ENCODE assay signal across 8 cellular contexts in the genomic region with DNA sequence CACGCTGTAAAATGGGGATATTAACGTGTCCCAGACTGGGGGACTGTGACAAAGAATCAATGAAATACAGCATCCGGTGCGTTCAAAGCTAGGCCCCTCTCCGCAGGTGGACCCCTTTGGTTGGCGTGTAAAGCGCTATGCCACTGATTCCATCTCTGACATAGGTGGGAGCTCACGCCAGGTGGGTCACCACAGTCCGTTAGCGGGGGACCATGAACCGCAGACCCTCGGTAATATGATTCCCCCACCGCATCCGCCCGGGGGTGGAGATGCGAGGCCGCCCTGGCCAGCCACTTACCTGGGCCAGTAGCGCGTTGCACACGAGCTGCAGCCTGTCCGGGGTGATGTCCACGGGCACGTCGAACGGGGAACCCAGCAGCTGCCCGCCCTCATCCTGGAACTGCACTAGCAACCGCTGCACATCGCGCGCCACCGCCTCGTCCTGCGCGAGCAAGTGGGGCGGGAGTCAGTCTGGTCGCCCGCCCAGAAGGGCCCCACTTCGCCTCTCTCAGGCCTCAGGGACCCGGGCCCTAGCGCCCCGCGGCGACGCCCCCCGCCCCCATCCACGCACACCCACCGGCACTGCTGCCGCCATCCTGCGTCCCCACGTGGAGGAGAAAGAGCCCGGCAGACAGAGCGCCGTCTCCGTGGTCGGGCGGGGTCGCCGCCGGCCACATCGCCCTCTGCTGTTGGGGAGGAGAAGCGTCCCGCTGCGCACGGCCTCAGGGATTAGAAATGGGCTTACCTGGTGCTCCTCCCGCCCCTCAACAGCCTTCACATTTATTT. TPM values are rescaled to one million over a fixed set of nuclear protein-coding genes. Genes with fewer than 3 reads are reported as not detected.
A peak's percentile ranks its signal among the peaks of the same experiment; 100 is the strongest.
DNase-seq lines count a peak whose midpoint lies in the region; TF ChIP-seq lines count a peak whose summit lies in the region.

A gene (minus strand): TSS at position 623 of the 786 bp plus-strand sequence. CDS start 28 bp downstream, at position 595.

- peak within 1 kb of the TSS; percentile 92 for H3K4me2 ChIP-seq in DOHH2 (ENCODE audit: low read length)

- no peaks in the 10 kb centered on the region for H3F3A ChIP-seq in DOHH2 (ENCODE audit: control insufficient read depth, insufficient read depth)

- H3K9me3 ChIP-seq in DOHH2 (ENCODE audit: control insufficient read depth, insufficient read depth, low read length) (no peaks in the 10 kb centered on the region), MG63 (no peaks in the 10 kb centered on the region)

- H3K36me3 ChIP-seq in DOHH2 (ENCODE audit: control insufficient read depth, low read length) = peaks cover 42% of the 10 kb centered on the region
- H3K36me3 ChIP-seq in MG63 = peaks cover 48% of the 10 kb centered on the region

- peaks cover 13% of the 10 kb centered on the region for H3K4me1 ChIP-seq in DOHH2 (ENCODE audit: control insufficient read depth, low read length)

- peak; percentile 54 for DNase-seq in GOT3 (lab: John Stamatoyannopoulos, UW)
- DNase-seq in MG63 = peak; percentile 87
- DNase-seq in SK-N-DZ (ENCODE audit: low spot score) = peak; percentile 85
- peak; percentile 91 for DNase-seq in activated naive CD4-positive, alpha-beta T cell treated with Interleukin-2 at 50 U/mL for 16 hours
- DNase-seq in germinal center (ENCODE audit: low spot score) = peak; percentile 87
- DNase-seq in non-pigmented ciliary epithelial cell (ENCODE audit: low read depth) = peak; percentile 30

- H3K27me3 ChIP-seq in DOHH2 (ENCODE audit: control insufficient read depth, low read length) (no peaks in the 10 kb centered on the region), MG63 (no peaks in the 10 kb centered on the region)

- TF ChIP-seq CTCF in DOHH2 (IDR thresholded peaks at IDR 0.05; ENCODE audit: low read depth, low read length, poor library complexity, severe bottlenecking) = peak; percentile 74
- no peak for TF ChIP-seq CTCF in subcutaneous adipose tissue (IDR thresholded peaks at IDR 0.05; ENCODE audit: low read depth)

- peak within 1 kb of the TSS; percentile 42 for H3K27ac ChIP-seq in DOHH2 (ENCODE audit: low read depth, low read length)

- no peaks in the 10 kb centered on the region for H4K20me1 ChIP-seq in DOHH2 (ENCODE audit: control insufficient read depth, insufficient read depth, low read depth, low read length)

- H3K79me2 ChIP-seq in DOHH2 (ENCODE audit: control insufficient read depth, low read length) = peaks cover 41% of the 10 kb centered on the region

- peak within 1 kb of the TSS; percentile 100 for H3K4me3 ChIP-seq in DOHH2 (ENCODE audit: low read length)
- H3K4me3 ChIP-seq in MG63 = peak within 1 kb of the TSS; percentile 99

- H3K9me2 ChIP-seq in DOHH2 (replicated peaks; ENCODE audit: control insufficient read depth, low read length) = no peaks in the 10 kb centered on the region

RNA-seq across cellular contexts. Expression of the gene that starts here (rescaled TPM):
- total RNA-seq in MG63 (2014; rRNA removed; shearing (Covaris generic); ENCODE audit: low replicate concordance) = 25.6 and 71.4 TPM in 2 replicates
- 35.3 and 39.3 TPM in 2 replicates for polyA plus RNA-seq in SK-N-DZ (2014; cell fraction: cytosol; rRNA removed)
- 41.4 and 57.2 TPM in 2 replicates for polyA plus RNA-seq in SK-N-DZ (2014; cell fraction: nucleus; rRNA removed)
- 10 to 100 TPM in 3 of 4 donors, 1 to 10 TPM in 1; 5.1 to 21.9 (median 14.7) TPM for total RNA-seq in subcutaneous adipose tissue

Comparison
In these comparisons a context has a peak if more than half of its experiments do, and no peak if none do; other contexts are left out.
1. Peak in every context shown above with its lines: DNase-seq, H3K4me3 ChIP-seq and H3K27ac ChIP-seq.
2. DNase-seq: peak in every context shown above with its lines; median percentile 91 in activated naive CD4-positive, alpha-beta T cell treated with Interleukin-2 at 50 U/mL for 16 hours; 87 in MG63; 87 in germinal center; 85 in SK-N-DZ; 54 in GOT3; 30 in non-pigmented ciliary epithelial cell.